ENCODE assay signal across 19 cellular contexts in the genomic region with DNA sequence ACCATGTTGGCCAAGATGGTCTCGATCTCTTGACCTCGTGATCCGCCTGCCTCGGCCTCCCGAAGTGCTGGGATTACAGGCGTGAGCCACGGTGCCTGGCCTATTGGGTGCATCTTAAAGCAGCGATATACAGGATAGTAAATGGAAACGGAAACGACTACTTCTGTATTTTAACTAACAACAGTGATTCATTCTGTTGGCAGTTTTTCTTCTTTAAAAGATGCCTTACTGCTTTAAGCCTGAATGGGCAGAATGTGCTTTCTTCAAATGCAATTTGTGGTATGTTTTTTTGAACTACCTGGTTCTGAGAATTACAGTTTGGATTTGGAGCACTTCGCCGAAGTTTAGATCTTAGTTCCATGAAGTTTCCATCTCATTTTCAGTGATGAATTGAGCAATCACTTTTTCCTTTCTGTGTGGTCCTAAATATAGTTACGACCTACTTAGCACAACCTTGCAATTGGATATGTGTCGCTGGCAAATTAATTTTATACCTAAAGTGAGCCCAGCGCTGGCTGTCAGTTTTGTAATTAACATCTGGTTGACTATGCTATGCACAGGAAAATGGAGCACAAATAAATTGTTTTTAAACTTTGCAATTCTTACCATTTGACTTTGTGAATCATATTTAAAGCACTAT. TPM values are rescaled to one million over a fixed set of nuclear protein-coding genes. Genes with fewer than 3 reads are reported as not detected.
DNase-seq lines count a peak whose midpoint lies in the region; ATAC-seq lines count a peak whose summit lies in the region.
"Had no signal": no experiment of that assay in that cellular context is flagged by ENCODE, and none has a peak within 500 bp of the region (broad histone marks: within the 10 kb centered on the region; RNA-seq: fewer than 3 reads in every experiment).

No MANE protein-coding gene starts in this region.

- no peaks in the 10 kb centered on the region for H3K36me3 Mint-ChIP-seq in activated T-helper 1 cell treated with anti-CD3 and anti-CD28 coated beads, Interleukin-12 subunit alpha, Interleukin-12 subunit beta, Interleukin-2, Interleukin-4 antibody, amounts not matched to agents 30 ng/mL and 10 ng/mL and 1 ng/mL, durations not matched to agents 14 hours and 24 hours and 36 hours (ENCODE audit: low read depth)
- no peaks in the 10 kb centered on the region for H3K36me3 Mint-ChIP-seq in naive thymus-derived CD8-positive, alpha-beta T cell
- H3K36me3 Mint-ChIP-seq: stimulated activated naive B cell treated with anti-CD40 and anti-IgM and Interleukin-4, amounts not matched to agents 10 μg/mL and 1 μg/mL and 100 μg/mL, for 72 hours had no signal

- no peaks in the 10 kb centered on the region for H3K9me3 ChIP-seq in GM23248 (ENCODE audit: low read depth)
- H3K9me3 ChIP-seq: neutrophil, upper lobe of left lung had no signal

- in situ Hi-C loops in ACHN (cut with HindIII; ENCODE audit: low pct_ligation_motif_present, low pct_unique_long_range_greater_than_20kb, low sequenced_read_pairs) (no loop called here), GM23248 (cut with MboI) (loop anchor here (10.0 kb wide), 1 partner anchor 196 kb away; a partner anchor contains a TSS)

- H4K20me1 ChIP-seq in GM23248 (ENCODE audit: insufficient read depth), result no peaks in the 10 kb centered on the region
- H4K20me1 ChIP-seq: BLaER1 treated with 17β-estradiol and CSF1 and Interleukin-3, amounts not matched to agents 10 nM and 100 nM had no signal

- no peak overlapping the region for H3K4me2 ChIP-seq in GM23248 (ENCODE audit: unreplicated experiment)

- 15 to 22% methylated on average over 15 of the region's 15 CpGs for WGBS in GM23248 (ENCODE audit: low coverage in 1 of 2, low lambda C conversion rate in 2 of 2, missing lambda C conversion rate in 2 of 2), 2 experiments

- H3K4me1 Mint-ChIP-seq in activated T-helper 1 cell treated with anti-CD3 and anti-CD28 coated beads, Interleukin-12 subunit alpha, Interleukin-12 subunit beta, Interleukin-2, Interleukin-4 antibody, amounts not matched to agents 30 ng/mL and 10 ng/mL and 1 ng/mL, durations not matched to agents 14 hours and 24 hours and 36 hours (ENCODE audit: low read depth), result no peaks in the 10 kb centered on the region
- peaks cover 0 to 18% (median 4%) of the 10 kb centered on the region in 4 donors for H3K4me1 Mint-ChIP-seq in naive thymus-derived CD8-positive, alpha-beta T cell

- no peaks in the 10 kb centered on the region for H3K79me2 ChIP-seq in GM23248 (ENCODE audit: insufficient read depth)

- peaks cover 4% of the 10 kb centered on the region for H3K4me1 ChIP-seq in GM23248 (ENCODE audit: insufficient read depth)

- no peak overlapping the region for H3K9ac ChIP-seq in GM23248
- H3K9ac ChIP-seq: BLaER1 treated with 17β-estradiol and CSF1 and Interleukin-3, amounts not matched to agents 10 nM and 100 nM had no signal

- ATAC-seq in naive thymus-derived CD8-positive, alpha-beta T cell, result no peak
- no peak for ATAC-seq in HG02759 (IDR thresholded peaks at IDR 0.05; ENCODE audit: unreplicated experiment)
- ATAC-seq in HG03045 (IDR thresholded peaks at IDR 0.05; ENCODE audit: unreplicated experiment), result no peak
- ATAC-seq in GM21423 (IDR thresholded peaks at IDR 0.05; ENCODE audit: unreplicated experiment), result no peak
- ATAC-seq: activated CD8-positive, alpha-beta T cell treated with anti-CD3 and anti-CD28 coated beads for 36 hours had no signal

- H3K27ac Mint-ChIP-seq in activated T-helper 1 cell treated with anti-CD3 and anti-CD28 coated beads, Interleukin-12 subunit alpha, Interleukin-12 subunit beta, Interleukin-2, Interleukin-4 antibody, amounts not matched to agents 30 ng/mL and 10 ng/mL and 1 ng/mL, durations not matched to agents 14 hours and 24 hours and 36 hours, result peak overlapping the region; percentile 12
- no peak overlapping the region for H3K27ac Mint-ChIP-seq in naive thymus-derived CD8-positive, alpha-beta T cell
- H3K27ac Mint-ChIP-seq: activated CD8-positive, alpha-beta T cell treated with anti-CD3 and anti-CD28 coated beads for 36 hours; stimulated activated naive B cell treated with anti-CD40 and anti-IgM and Interleukin-4, amounts not matched to agents 10 μg/mL and 1 μg/mL and 100 μg/mL, for 72 hours had no signal

- no peaks in the 10 kb centered on the region for H3K36me3 ChIP-seq in GM23248 (ENCODE audit: low read depth)
- H3K36me3 ChIP-seq: BLaER1 treated with 17β-estradiol and CSF1 and Interleukin-3, amounts not matched to agents 10 nM and 100 nM; brain microvascular endothelial cell; neutrophil; upper lobe of left lung had no signal

- H3K4me3 Mint-ChIP-seq in activated T-helper 1 cell treated with anti-CD3 and anti-CD28 coated beads, Interleukin-12 subunit alpha, Interleukin-12 subunit beta, Interleukin-2, Interleukin-4 antibody, amounts not matched to agents 30 ng/mL and 10 ng/mL and 1 ng/mL, durations not matched to agents 14 hours and 24 hours and 36 hours, result no peak overlapping the region
- peak overlapping the region in 9 of 10 donors; percentile 18 to 77 (median 45) for H3K4me3 Mint-ChIP-seq in naive thymus-derived CD8-positive, alpha-beta T cell
- H3K4me3 Mint-ChIP-seq: activated CD8-positive, alpha-beta T cell treated with anti-CD3 and anti-CD28 coated beads for 36 hours had no signal

- H3F3A ChIP-seq in GM23248 (ENCODE audit: insufficient read depth), result peaks cover 10% of the 10 kb centered on the region

- no peaks in the 10 kb centered on the region for H3K9me3 Mint-ChIP-seq in activated T-helper 1 cell treated with anti-CD3 and anti-CD28 coated beads, Interleukin-12 subunit alpha, Interleukin-12 subunit beta, Interleukin-2, Interleukin-4 antibody, amounts not matched to agents 30 ng/mL and 10 ng/mL and 1 ng/mL, durations not matched to agents 14 hours and 24 hours and 36 hours
- peaks cover 0 to 1% (median 0%) of the 10 kb centered on the region in 9 donors for H3K9me3 Mint-ChIP-seq in naive thymus-derived CD8-positive, alpha-beta T cell

- no peak overlapping the region for H3K27ac ChIP-seq in GM23248
- H3K27ac ChIP-seq: BLaER1 treated with 17β-estradiol and CSF1 and Interleukin-3, amounts not matched to agents 10 nM and 100 nM; brain microvascular endothelial cell; neutrophil; SK-N-MC; upper lobe of left lung had no signal

- intact Hi-C loops in activated T-helper 1 cell treated with anti-CD3 and anti-CD28 coated beads, Interleukin-12 subunit alpha, Interleukin-12 subunit beta, Interleukin-2, Interleukin-4 antibody, amounts not matched to agents 30 ng/mL and 10 ng/mL and 1 ng/mL, durations not matched to agents 14 hours and 24 hours and 36 hours (cut with micrococcal nuclease), result no loop called here

- no peak overlapping the region for H3K4me3 ChIP-seq in GM23248
- H3K4me3 ChIP-seq: BLaER1 treated with 17β-estradiol and CSF1 and Interleukin-3, amounts not matched to agents 10 nM and 100 nM; SK-N-MC had no signal

- POLR2A ChIA-PET in naive thymus-derived CD8-positive, alpha-beta T cell (lab: Charles Lee), result no interaction called here

- peaks cover 53% of the 10 kb centered on the region for H3K27me3 Mint-ChIP-seq in activated T-helper 1 cell treated with anti-CD3 and anti-CD28 coated beads, Interleukin-12 subunit alpha, Interleukin-12 subunit beta, Interleukin-2, Interleukin-4 antibody, amounts not matched to agents 30 ng/mL and 10 ng/mL and 1 ng/mL, durations not matched to agents 14 hours and 24 hours and 36 hours (ENCODE audit: insufficient read depth)
- peaks cover 43 to 78% (median 66%) of the 10 kb centered on the region in 5 donors for H3K27me3 Mint-ChIP-seq in naive thymus-derived CD8-positive, alpha-beta T cell

- no peak overlapping the region for H2AFZ ChIP-seq in GM23248

- H3K9me2 ChIP-seq in GM23248 (ENCODE audit: insufficient read depth), result no peaks in the 10 kb centered on the region

- DNase-seq in ACHN (peak; percentile 11), GM23248 (peak; percentile 75)
- DNase-seq in activated T-helper 1 cell treated with anti-CD3 and anti-CD28 coated beads, Interleukin-12 subunit alpha, Interleukin-12 subunit beta, Interleukin-2, Interleukin-4 antibody, amounts not matched to agents 30 ng/mL and 10 ng/mL and 1 ng/mL, durations not matched to agents 14 hours and 24 hours and 36 hours (ENCODE audit: low spot score), result no peak
- no peak for DNase-seq in naive thymus-derived CD8-positive, alpha-beta T cell
- DNase-seq: activated CD8-positive, alpha-beta T cell treated with anti-CD3 and anti-CD28 coated beads for 36 hours; activated effector memory CD4-positive, alpha-beta T cell treated with anti-CD3 and anti-CD28 coated beads, Interleukin-2, amount 50 U/mL, for 16 hours; brain microvascular endothelial cell; DMS79; GOT3; NCI-H1092 treated with DMSO at 0.1 percent for 48 hours; NCI-H2227 treated with DMSO at 0.1 percent for 48 hours; stimulated activated naive B cell treated with anti-CD40 and anti-IgM and Interleukin-4, amounts not matched to agents 10 μg/mL and 1 μg/mL and 100 μg/mL, for 72 hours had no signal

- H3K27me3 ChIP-seq in GM23248 (replicated peaks; ENCODE audit: insufficient read depth), result peaks cover 29% of the 10 kb centered on the region
- H3K27me3 ChIP-seq: BLaER1 treated with 17β-estradiol and CSF1 and Interleukin-3, amounts not matched to agents 10 nM and 100 nM had no signal

RNA-seq across cellular contexts. Expression of a gene that starts 53.6 kb away (rescaled TPM):
- 133 and 156 TPM in 2 replicates for total RNA-seq in GM23248 (2014; rRNA removed; shearing (Covaris generic))
- polyA plus RNA-seq in GM23248 (2016; fragmentation: Nextera tagmentation; extraction: Ambion mirVana), result 502 and 518 TPM in 2 replicates
- 279 and 292 TPM in 2 replicates for total RNA-seq in activated T-helper 1 cell treated with anti-CD3 and anti-CD28 coated beads, Interleukin-12 subunit alpha, Interleukin-12 subunit beta, Interleukin-2, Interleukin-4 antibody, amounts not matched to agents 30 ng/mL and 10 ng/mL and 1 ng/mL, durations not matched to agents 14 hours and 24 hours and 36 hours
- 100 to 1,000 TPM; 368 to 375 TPM for total RNA-seq in naive thymus-derived CD8-positive, alpha-beta T cell
- 100 to 1,000 TPM; 283 to 332 (median 317) TPM for polyA plus RNA-seq in naive thymus-derived CD8-positive, alpha-beta T cell

Comparison
In these comparisons a context has a peak if more than half of its experiments do, and no peak if none do; other contexts are left out.
1. DNase-seq: peak in ACHN (single experiment) and GM23248 (single experiment); none in activated T-helper 1 cell treated with anti-CD3 and anti-CD28 coated beads, Interleukin-12 subunit alpha, Interleukin-12 subunit beta, Interleukin-2, Interleukin-4 antibody, amounts not matched to agents 30 ng/mL and 10 ng/mL and 1 ng/mL, durations not matched to agents 14 hours and 24 hours and 36 hours (single experiment) and naive thymus-derived CD8-positive, alpha-beta T cell (0 of 10).